1 cellular context compared by ENCODE assay signal in genomic region chr4:52292245-52292644, GRCh38.
TF ChIP-seq lines count a peak whose summit lies in the region.

No MANE protein-coding gene starts in this region.

TF ChIP-seq in H1, 55 proteins besides CTCF, POLR2A, EP300 and RAD21:
- TF ChIP-seq KDM4A (IDR thresholded peaks at IDR 0.05; ENCODE audit: low read depth, low read length, severe bottlenecking): no peak
- TF ChIP-seq BRCA1 (IDR thresholded peaks at IDR 0.05; ENCODE audit: low read depth, low read length): no peak
- TF ChIP-seq CBX5 (IDR thresholded peaks at IDR 0.05; ENCODE audit: low read depth, low read length): no peak
- TF ChIP-seq ZNF274 (IDR thresholded peaks at IDR 0.05; ENCODE audit: borderline replicate concordance, extremely low read depth, low read length): no peak
- TF ChIP-seq, protein P1, sequence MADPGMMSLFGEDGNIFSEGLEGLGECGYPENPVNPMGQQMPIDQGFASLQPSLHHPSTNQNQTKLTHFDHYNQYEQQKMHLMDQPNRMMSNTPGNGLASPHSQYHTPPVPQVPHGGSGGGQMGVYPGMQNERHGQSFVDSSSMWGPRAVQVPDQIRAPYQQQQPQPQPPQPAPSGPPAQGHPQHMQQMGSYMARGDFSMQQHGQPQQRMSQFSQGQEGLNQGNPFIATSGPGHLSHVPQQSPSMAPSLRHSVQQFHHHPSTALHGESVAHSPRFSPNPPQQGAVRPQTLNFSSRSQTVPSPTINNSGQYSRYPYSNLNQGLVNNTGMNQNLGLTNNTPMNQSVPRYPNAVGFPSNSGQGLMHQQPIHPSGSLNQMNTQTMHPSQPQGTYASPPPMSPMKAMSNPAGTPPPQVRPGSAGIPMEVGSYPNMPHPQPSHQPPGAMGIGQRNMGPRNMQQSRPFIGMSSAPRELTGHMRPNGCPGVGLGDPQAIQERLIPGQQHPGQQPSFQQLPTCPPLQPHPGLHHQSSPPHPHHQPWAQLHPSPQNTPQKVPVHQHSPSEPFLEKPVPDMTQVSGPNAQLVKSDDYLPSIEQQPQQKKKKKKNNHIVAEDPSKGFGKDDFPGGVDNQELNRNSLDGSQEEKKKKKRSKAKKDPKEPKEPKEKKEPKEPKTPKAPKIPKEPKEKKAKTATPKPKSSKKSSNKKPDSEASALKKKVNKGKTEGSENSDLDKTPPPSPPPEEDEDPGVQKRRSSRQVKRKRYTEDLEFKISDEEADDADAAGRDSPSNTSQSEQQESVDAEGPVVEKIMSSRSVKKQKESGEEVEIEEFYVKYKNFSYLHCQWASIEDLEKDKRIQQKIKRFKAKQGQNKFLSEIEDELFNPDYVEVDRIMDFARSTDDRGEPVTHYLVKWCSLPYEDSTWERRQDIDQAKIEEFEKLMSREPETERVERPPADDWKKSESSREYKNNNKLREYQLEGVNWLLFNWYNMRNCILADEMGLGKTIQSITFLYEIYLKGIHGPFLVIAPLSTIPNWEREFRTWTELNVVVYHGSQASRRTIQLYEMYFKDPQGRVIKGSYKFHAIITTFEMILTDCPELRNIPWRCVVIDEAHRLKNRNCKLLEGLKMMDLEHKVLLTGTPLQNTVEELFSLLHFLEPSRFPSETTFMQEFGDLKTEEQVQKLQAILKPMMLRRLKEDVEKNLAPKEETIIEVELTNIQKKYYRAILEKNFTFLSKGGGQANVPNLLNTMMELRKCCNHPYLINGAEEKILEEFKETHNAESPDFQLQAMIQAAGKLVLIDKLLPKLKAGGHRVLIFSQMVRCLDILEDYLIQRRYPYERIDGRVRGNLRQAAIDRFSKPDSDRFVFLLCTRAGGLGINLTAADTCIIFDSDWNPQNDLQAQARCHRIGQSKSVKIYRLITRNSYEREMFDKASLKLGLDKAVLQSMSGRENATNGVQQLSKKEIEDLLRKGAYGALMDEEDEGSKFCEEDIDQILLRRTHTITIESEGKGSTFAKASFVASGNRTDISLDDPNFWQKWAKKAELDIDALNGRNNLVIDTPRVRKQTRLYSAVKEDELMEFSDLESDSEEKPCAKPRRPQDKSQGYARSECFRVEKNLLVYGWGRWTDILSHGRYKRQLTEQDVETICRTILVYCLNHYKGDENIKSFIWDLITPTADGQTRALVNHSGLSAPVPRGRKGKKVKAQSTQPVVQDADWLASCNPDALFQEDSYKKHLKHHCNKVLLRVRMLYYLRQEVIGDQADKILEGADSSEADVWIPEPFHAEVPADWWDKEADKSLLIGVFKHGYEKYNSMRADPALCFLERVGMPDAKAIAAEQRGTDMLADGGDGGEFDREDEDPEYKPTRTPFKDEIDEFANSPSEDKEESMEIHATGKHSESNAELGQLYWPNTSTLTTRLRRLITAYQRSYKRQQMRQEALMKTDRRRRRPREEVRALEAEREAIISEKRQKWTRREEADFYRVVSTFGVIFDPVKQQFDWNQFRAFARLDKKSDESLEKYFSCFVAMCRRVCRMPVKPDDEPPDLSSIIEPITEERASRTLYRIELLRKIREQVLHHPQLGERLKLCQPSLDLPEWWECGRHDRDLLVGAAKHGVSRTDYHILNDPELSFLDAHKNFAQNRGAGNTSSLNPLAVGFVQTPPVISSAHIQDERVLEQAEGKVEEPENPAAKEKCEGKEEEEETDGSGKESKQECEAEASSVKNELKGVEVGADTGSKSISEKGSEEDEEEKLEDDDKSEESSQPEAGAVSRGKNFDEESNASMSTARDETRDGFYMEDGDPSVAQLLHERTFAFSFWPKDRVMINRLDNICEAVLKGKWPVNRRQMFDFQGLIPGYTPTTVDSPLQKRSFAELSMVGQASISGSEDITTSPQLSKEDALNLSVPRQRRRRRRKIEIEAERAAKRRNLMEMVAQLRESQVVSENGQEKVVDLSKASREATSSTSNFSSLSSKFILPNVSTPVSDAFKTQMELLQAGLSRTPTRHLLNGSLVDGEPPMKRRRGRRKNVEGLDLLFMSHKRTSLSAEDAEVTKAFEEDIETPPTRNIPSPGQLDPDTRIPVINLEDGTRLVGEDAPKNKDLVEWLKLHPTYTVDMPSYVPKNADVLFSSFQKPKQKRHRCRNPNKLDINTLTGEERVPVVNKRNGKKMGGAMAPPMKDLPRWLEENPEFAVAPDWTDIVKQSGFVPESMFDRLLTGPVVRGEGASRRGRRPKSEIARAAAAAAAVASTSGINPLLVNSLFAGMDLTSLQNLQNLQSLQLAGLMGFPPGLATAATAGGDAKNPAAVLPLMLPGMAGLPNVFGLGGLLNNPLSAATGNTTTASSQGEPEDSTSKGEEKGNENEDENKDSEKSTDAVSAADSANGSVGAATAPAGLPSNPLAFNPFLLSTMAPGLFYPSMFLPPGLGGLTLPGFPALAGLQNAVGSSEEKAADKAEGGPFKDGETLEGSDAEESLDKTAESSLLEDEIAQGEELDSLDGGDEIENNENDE (IDR thresholded peaks at IDR 0.05; ENCODE audit: insufficient replicate concordance, low read length): no peak
- TF ChIP-seq TAF1 (IDR thresholded peaks at IDR 0.05; ENCODE audit: low read depth, low read length): no peak
- no peak for TF ChIP-seq RXRA (IDR thresholded peaks at IDR 0.05; ENCODE audit: insufficient read depth, low read depth, low read length)
- TF ChIP-seq RFX5 (IDR thresholded peaks at IDR 0.05; ENCODE audit: borderline replicate concordance, low read depth, low read length): no peak
- TF ChIP-seq SUZ12 (IDR thresholded peaks at IDR 0.05; ENCODE audit: low read length): no peak
- no peak for TF ChIP-seq YY1 (IDR thresholded peaks at IDR 0.05; ENCODE audit: low read depth, low read length)
- TF ChIP-seq SIN3A (conservative IDR thresholded peaks at IDR 0.05 in 1 of 2, IDR thresholded peaks at IDR 0.05 in 1 of 2; ENCODE audit: low read depth in 1 of 2, low read length in 2 of 2): no peak
- TF ChIP-seq SRF (IDR thresholded peaks at IDR 0.05; ENCODE audit: low read depth, low read length): no peak
- no peak for TF ChIP-seq TEAD4 (IDR thresholded peaks at IDR 0.05; ENCODE audit: low read depth, low read length)
- no peak for TF ChIP-seq EZH2 (IDR thresholded peaks at IDR 0.05; ENCODE audit: low read depth, low read length, severe bottlenecking)
- no peak for TF ChIP-seq SIRT6 (IDR thresholded peaks at IDR 0.05; ENCODE audit: low read length)
- TF ChIP-seq RNF2 (IDR thresholded peaks at IDR 0.05; ENCODE audit: borderline replicate concordance, low read depth, low read length, missing control alignments, poor library complexity, severe bottlenecking): no peak
- no peak for TF ChIP-seq MAFK (IDR thresholded peaks at IDR 0.05; ENCODE audit: low read depth, low read length)
- no peak for TF ChIP-seq HDAC2 (IDR thresholded peaks at IDR 0.05; ENCODE audit: borderline replicate concordance in 1 of 2, low read depth in 2 of 2, low read length in 2 of 2)
- no peak for TF ChIP-seq BACH1 (IDR thresholded peaks at IDR 0.05; ENCODE audit: low read length)
- TF ChIP-seq JUND (IDR thresholded peaks at IDR 0.05; ENCODE audit: low read length): no peak
